In genomic region chr1:2528966-2529750, GRCh38 we compare ENCODE assay signal across 10 cellular contexts. TPM values are rescaled to one million over a fixed set of nuclear protein-coding genes. Genes with fewer than 3 reads are reported as not detected.
A peak's percentile ranks its signal among the peaks of the same experiment; 100 is the strongest.
DNase-seq lines count a peak whose midpoint lies in the region; ATAC-seq and TF ChIP-seq lines count a peak whose summit lies in the region.
"Had no signal": no experiment of that assay in that cellular context is flagged by ENCODE, and none has a peak within 500 bp of the region (broad histone marks: within the 10 kb centered on the region; RNA-seq: fewer than 3 reads in every experiment).

No MANE protein-coding gene starts in this region.

- TF ChIP-seq CTCF in hepatocyte (IDR thresholded peaks at IDR 0.05; ENCODE audit: poor library complexity), result peak; percentile 3

- peaks cover 18% of the 10 kb centered on the region for H4K20me1 ChIP-seq in hepatocyte (ENCODE audit: insufficient read depth, poor library complexity, severe bottlenecking)

- H3K79me2 ChIP-seq in hepatocyte, result peaks cover 18% of the 10 kb centered on the region

- ATAC-seq in GM19397 (IDR thresholded peaks at IDR 0.05; ENCODE audit: unreplicated experiment) (no peak), HG03095 (IDR thresholded peaks at IDR 0.05; ENCODE audit: unreplicated experiment) (no peak)

- peaks cover 43% of the 10 kb centered on the region for H3K27me3 ChIP-seq in hepatocyte

- no peak overlapping the region for H3K4me3 ChIP-seq in hepatocyte

- 6% methylated on average over 55 of the region's 77 CpGs for WGBS in hepatocyte (ENCODE audit: low lambda C conversion rate, missing lambda C conversion rate)

- no peaks in the 10 kb centered on the region for H3K9me3 ChIP-seq in hepatocyte (ENCODE audit: low read depth)

- H2AFZ ChIP-seq in hepatocyte, result no peak overlapping the region

- H3K27ac ChIP-seq in hepatocyte, result no peak overlapping the region

- H3K9me2 ChIP-seq in hepatocyte (replicated peaks; ENCODE audit: insufficient read depth), result no peaks in the 10 kb centered on the region

- H3K4me2 ChIP-seq in hepatocyte, result peak overlapping the region; percentile 72

- H3K4me1 ChIP-seq in hepatocyte (ENCODE audit: insufficient read depth), result peaks cover 24% of the 10 kb centered on the region

- DNase-seq in NCI-H146 (lab: John Stamatoyannopoulos, UW), result peak; percentile 35
- DNase-seq in NCI-H146 treated with DMSO at 0.1 percent for 48 hours (lab: John Stamatoyannopoulos, UW; ENCODE audit: unreplicated experiment), result no peak
- DNase-seq in activated T-cell treated with anti-CD3 and anti-CD28 coated beads, Interleukin-2, amount 50 U/mL, for 48 hours, result peak; percentile 53 to 55
- DNase-seq in hepatocyte (ENCODE audit: low spot score), result peak; percentile 64
- peak in 4 of 6 experiments; percentile 28 to 45 (median 35) for DNase-seq in stimulated activated naive CD4-positive, alpha-beta T cell (lab: John Stamatoyannopoulos, UW)
- DNase-seq in MV-4-11 (lab: John Stamatoyannopoulos, UW), result no peak

- no peaks in the 10 kb centered on the region for H3K36me3 ChIP-seq in hepatocyte (replicated peaks; ENCODE audit: insufficient read depth, low read depth)

RNA-seq across cellular contexts. Expression of gene HES5, which starts 0.9 kb away (rescaled TPM):
- total RNA-seq in hepatocyte, result not detected in 2 replicates
- 1.0 TPM in 2 replicates for polyA plus RNA-seq in hepatocyte
- total RNA-seq: glomerular endothelial cell, NCI-H460 had no signal

RNA-seq across cellular contexts. Expression of gene PANK4, which starts 2.8 kb away (rescaled TPM):
- 18.5 and 20.4 TPM in 2 replicates for total RNA-seq in hepatocyte
- polyA plus RNA-seq in hepatocyte, result 21.3 and 21.5 TPM in 2 replicates

RNA-seq across cellular contexts. Expression of gene TNFRSF14, which starts 27.0 kb away (rescaled TPM):
- total RNA-seq in hepatocyte, result 2.7 and 6.1 TPM in 2 replicates
- polyA plus RNA-seq in hepatocyte, result 5.3 and 5.4 TPM in 2 replicates

RNA-seq across cellular contexts. Expression of gene PLCH2, which starts 53.1 kb away (rescaled TPM):
- 0.48 and 1.3 TPM in 2 replicates for total RNA-seq in hepatocyte
- polyA plus RNA-seq in hepatocyte, result 1.9 and 3.4 TPM in 2 replicates
- total RNA-seq: NCI-H460 had no signal

RNA-seq across cellular contexts. Expression of gene PRXL2B, which starts 57.4 kb away (rescaled TPM):
- 21.4 and 36.7 TPM in 2 replicates for total RNA-seq in hepatocyte
- polyA plus RNA-seq in hepatocyte, result 39.6 and 41.4 TPM in 2 replicates

Comparison
In these comparisons a context has a peak if more than half of its experiments do, and no peak if none do; other contexts are left out.
1. DNase-seq: peak in NCI-H146 (single experiment), activated T-cell treated with anti-CD3 and anti-CD28 coated beads, Interleukin-2, amount 50 U/mL, for 48 hours (2 of 2), hepatocyte (single experiment) and stimulated activated naive CD4-positive, alpha-beta T cell (4 of 6); none in NCI-H146 treated with DMSO at 0.1 percent for 48 hours (single experiment) and MV-4-11 (single experiment).